ENCODE assay signal across 28 cellular contexts in genomic region chr6:152055517-152055916, GRCh38.
"Had no signal": no experiment of that assay in that cellular context is flagged by ENCODE, and none has a peak within 500 bp of the region (broad histone marks: within the 10 kb centered on the region; RNA-seq: fewer than 3 reads in every experiment).

No MANE protein-coding gene starts in this region.

- H3K27me3 ChIP-seq: neural progenitor cell, ovary, right lobe of liver, sigmoid colon, spleen, stomach, thyroid gland, tibial nerve, upper lobe of left lung, vagina had no signal

- H3K4me3 Mint-ChIP-seq: natural killer cell; nephron; neural progenitor cell; stimulated activated effector memory CD8-positive, alpha-beta T cell treated with anti-CD3 and anti-CD28 coated beads, Interleukin-12 subunit alpha, Interleukin-12 subunit beta, amount 100 ng/mL, for 72 hours; stimulated activated naive B cell treated with anti-CD40 and anti-IgM and Interleukin-4, amounts not matched to agents 10 μg/mL and 1 μg/mL and 100 μg/mL, for 72 hours; stimulated activated naive CD8-positive, alpha-beta T cell treated with anti-CD3 and anti-CD28 coated beads, Interleukin-15, Interleukin-2, amounts not matched to agents 100 ng/mL and 50 ng/mL, for 24 hours had no signal

- H3K4me1 Mint-ChIP-seq: natural killer cell; nephron; stimulated activated effector memory CD8-positive, alpha-beta T cell treated with anti-CD3 and anti-CD28 coated beads, Interleukin-12 subunit alpha, Interleukin-12 subunit beta, amount 100 ng/mL, for 72 hours; stimulated activated naive B cell treated with anti-CD40 and anti-IgM and Interleukin-4, amounts not matched to agents 10 μg/mL and 1 μg/mL and 100 μg/mL, for 72 hours had no signal

- H3K4me3 ChIP-seq: neural progenitor cell, ovary, psoas muscle, right lobe of liver, sigmoid colon, spleen, stomach, thoracic aorta, thyroid gland, tibial nerve, upper lobe of left lung, vagina had no signal

- H3K27me3 Mint-ChIP-seq: progenitor cell of endocrine pancreas had no signal

- DNase-seq: natural killer cell; occipital lobe; ovary; posterior cingulate gyrus; psoas muscle; right cardiac atrium; right lobe of liver; sigmoid colon; small intestine; spleen; stimulated activated CD4-positive, alpha-beta T cell treated with anti-CD3 and anti-CD28 coated beads, Interleukin-12 subunit alpha, Interleukin-12 subunit beta, amount 100 ng/mL, for 4 hours; stimulated activated CD4-positive, alpha-beta T cell treated with anti-CD3 and anti-CD28 coated beads, Interleukin-1b, Interleukin-23, amount 100 ng/mL, for 48 hours; stimulated activated CD4-positive, alpha-beta T cell treated with anti-CD3 and anti-CD28 coated beads, Interleukin-4, amount 100 ng/mL, for 1 hour; stimulated activated naive B cell treated with anti-CD40 and anti-IgM and Interleukin-4, amounts not matched to agents 10 μg/mL and 1 μg/mL and 100 μg/mL, for 72 hours; stimulated activated naive CD4-positive, alpha-beta T cell treated with Interleukin-2 at 50 U/mL for 16 hours; stomach; thyroid gland; trophoblast cell; upper lobe of left lung had no signal

- H3K36me3 Mint-ChIP-seq: natural killer cell; neural progenitor cell; stimulated activated effector memory CD8-positive, alpha-beta T cell treated with anti-CD3 and anti-CD28 coated beads, Interleukin-12 subunit alpha, Interleukin-12 subunit beta, amount 100 ng/mL, for 72 hours; stimulated activated naive B cell treated with anti-CD40 and anti-IgM and Interleukin-4, amounts not matched to agents 10 μg/mL and 1 μg/mL and 100 μg/mL, for 72 hours had no signal

- H3K4me2 ChIP-seq: neural progenitor cell had no signal

- H3K79me2 ChIP-seq: parathyroid adenoma had no signal

- H3K27ac ChIP-seq: neural progenitor cell, ovary, parathyroid adenoma, psoas muscle, right lobe of liver, sigmoid colon, spleen, stomach, thoracic aorta, thyroid gland, tibial nerve, upper lobe of left lung, vagina had no signal

- ATAC-seq: natural killer cell; psoas muscle; right cardiac atrium; stimulated activated effector memory CD8-positive, alpha-beta T cell treated with anti-CD3 and anti-CD28 coated beads, Interleukin-12 subunit alpha, Interleukin-12 subunit beta, amount 100 ng/mL, for 72 hours; stimulated activated naive B cell treated with anti-CD40 and anti-IgM and Interleukin-4, amounts not matched to agents 10 μg/mL and 1 μg/mL and 100 μg/mL, for 72 hours had no signal

- H3K9ac ChIP-seq: neural progenitor cell, parathyroid adenoma had no signal

- H3K9me3 Mint-ChIP-seq: natural killer cell; nephron; neural progenitor cell; stimulated activated effector memory CD8-positive, alpha-beta T cell treated with anti-CD3 and anti-CD28 coated beads, Interleukin-12 subunit alpha, Interleukin-12 subunit beta, amount 100 ng/mL, for 72 hours; stimulated activated naive CD8-positive, alpha-beta T cell treated with anti-CD3 and anti-CD28 coated beads, Interleukin-15, Interleukin-2, amounts not matched to agents 100 ng/mL and 50 ng/mL, for 24 hours had no signal

- H3K9me3 ChIP-seq: ovary, psoas muscle, right lobe of liver, sigmoid colon, spleen, stomach, thoracic aorta, thyroid gland, tibial nerve, upper lobe of left lung, vagina had no signal

- H3K4me1 ChIP-seq: neural progenitor cell, parathyroid adenoma, sigmoid colon, stomach, thyroid gland, tibial nerve, upper lobe of left lung, vagina had no signal

- H3K27ac Mint-ChIP-seq: natural killer cell; nephron; neural progenitor cell; progenitor cell of endocrine pancreas; stimulated activated effector memory CD8-positive, alpha-beta T cell treated with anti-CD3 and anti-CD28 coated beads, Interleukin-12 subunit alpha, Interleukin-12 subunit beta, amount 100 ng/mL, for 72 hours; stimulated activated naive B cell treated with anti-CD40 and anti-IgM and Interleukin-4, amounts not matched to agents 10 μg/mL and 1 μg/mL and 100 μg/mL, for 72 hours; stimulated activated naive CD8-positive, alpha-beta T cell treated with anti-CD3 and anti-CD28 coated beads, Interleukin-15, Interleukin-2, amounts not matched to agents 100 ng/mL and 50 ng/mL, for 24 hours had no signal

- H3K36me3 ChIP-seq: neural progenitor cell, ovary, right lobe of liver, sigmoid colon, spleen, stomach, thoracic aorta, thyroid gland, tibial nerve, upper lobe of left lung, vagina had no signal

- H2AFZ ChIP-seq: neural progenitor cell, parathyroid adenoma had no signal
